Comparison of ENCODE assay signal across 8 cellular contexts in the genomic region with DNA sequence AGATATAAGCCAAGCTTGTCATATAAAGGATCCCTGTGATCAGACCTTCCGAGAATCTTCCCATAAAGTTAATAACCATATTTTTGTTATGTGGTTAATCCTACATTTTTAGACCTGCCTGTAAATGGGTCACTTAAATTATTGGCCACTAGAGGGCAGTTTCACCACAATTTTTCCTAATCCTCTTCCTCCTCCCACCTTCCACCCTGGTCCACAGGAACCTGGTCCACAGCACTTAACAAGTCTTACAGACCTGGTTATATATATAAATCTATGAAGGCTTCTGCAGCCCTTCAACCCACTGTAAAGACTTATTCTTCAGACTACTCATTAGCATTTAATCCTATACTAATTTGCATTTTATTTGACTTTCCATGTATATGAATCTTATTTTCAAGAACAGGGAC. TPM values are rescaled to one million over a fixed set of nuclear protein-coding genes. Genes with fewer than 3 reads are reported as not detected.
DNase-seq lines count a peak whose midpoint lies in the region; ATAC-seq and TF ChIP-seq lines count a peak whose summit lies in the region.

No MANE protein-coding gene starts in this region.

- H3K27ac Mint-ChIP-seq in T-helper 17 cell, result no peak overlapping the region

- TF ChIP-seq EP300 in sigmoid colon (IDR thresholded peaks at IDR 0.05), result no peak

- peak; percentile 50 for ATAC-seq in T-helper 17 cell
- no peak for ATAC-seq in GM21423 (IDR thresholded peaks at IDR 0.05; ENCODE audit: unreplicated experiment)

- H3K4me1 Mint-ChIP-seq in T-helper 17 cell, result no peaks in the 10 kb centered on the region

- H3K4me1 ChIP-seq in sigmoid colon, result peaks cover 0 to 5% (median 0%) of the 10 kb centered on the region in 4 donors

- TF ChIP-seq CTCF in AG10803 (conservative IDR thresholded peaks at IDR 0.05; ENCODE audit: low read length) (peak; percentile 69), GM12865 (IDR thresholded peaks at IDR 0.05; ENCODE audit: insufficient read depth, low read depth, low read length, missing control alignments) (peak; percentile 53), NB4 (IDR thresholded peaks at IDR 0.05; ENCODE audit: low read depth, low read length) (peak; percentile 55), sigmoid colon (IDR thresholded peaks at IDR 0.05) (peak in 3 of 4 experiments; percentile 43 to 67 (median 61))

- peaks cover 0 to 27% (median 0%) of the 10 kb centered on the region in 4 donors for H3K36me3 ChIP-seq in sigmoid colon

- H3K27me3 Mint-ChIP-seq in T-helper 17 cell, result no peaks in the 10 kb centered on the region

- H3K9me3 ChIP-seq in T-helper 17 cell (ENCODE audit: control insufficient read depth, low read length, poor library complexity, severe bottlenecking), result no peaks in the 10 kb centered on the region
- no peaks in the 10 kb centered on the region for H3K9me3 ChIP-seq in sigmoid colon

- peaks cover 2% of the 10 kb centered on the region for H3K36me3 Mint-ChIP-seq in T-helper 17 cell (ENCODE audit: low read depth)

- no peaks in the 10 kb centered on the region for H3K27me3 ChIP-seq in sigmoid colon

- intact Hi-C loops in sigmoid colon (cut with DNase I), result loop anchor here (5.0 to 10.0 kb wide), 2 partner anchors 91 to 284 kb away; partner anchors contain the start of gene C6orf62

- WGBS in sigmoid colon, 2 donors, result 86 to 92% methylated on average over 1 of the region's 1 CpG

- DNase-seq in AG10803 (ENCODE audit: low read depth), result peak; percentile 47
- peak; percentile 56 for DNase-seq in GM12865 (ENCODE audit: low read depth)
- DNase-seq in NB4 (ENCODE audit: low read depth), result peak; percentile 67
- DNase-seq in T-helper 17 cell, result no peak
- peak; percentile 49 for DNase-seq in germinal center (ENCODE audit: low spot score)
- DNase-seq in sigmoid colon, result no peak
- DNase-seq in GM19238 (ENCODE audit: insufficient read length, low spot score), result no peak

- H3K4me3 ChIP-seq in AG10803 (ENCODE audit: low read length), result no peak overlapping the region
- no peak overlapping the region for H3K4me3 ChIP-seq in GM12865 (ENCODE audit: low read depth, low read length)
- H3K4me3 ChIP-seq in NB4 (ENCODE audit: low read depth, low read length), result no peak overlapping the region
- no peak overlapping the region for H3K4me3 ChIP-seq in sigmoid colon

- TF ChIP-seq POLR2A in NB4 (IDR thresholded peaks at IDR 0.05; ENCODE audit: extremely low read depth, insufficient read length), result no peak
- TF ChIP-seq POLR2A in sigmoid colon (IDR thresholded peaks at IDR 0.05), result no peak

- H3K27ac ChIP-seq in sigmoid colon, result no peak overlapping the region

- H3K4me3 Mint-ChIP-seq in T-helper 17 cell, result no peak overlapping the region

RNA-seq across cellular contexts. Expression of gene MRS2, which starts 28.3 kb away (rescaled TPM):
- total RNA-seq in T-helper 17 cell (1 to 10 TPM; 7.9 to 8.0 TPM), sigmoid colon (10 to 100 TPM; 21.4 to 33.5 (median 27.0) TPM)
- polyA plus RNA-seq in sigmoid colon, result 10 to 100 TPM in 2 of 3 donors, 1 to 10 TPM in 1; 9.0 to 20.1 (median 18.3) TPM

RNA-seq across cellular contexts. Expression of gene GPLD1, which starts 58.3 kb away (rescaled TPM):
- total RNA-seq in T-helper 17 cell, result under 1 TPM; 0.21 to 0.40 TPM
- total RNA-seq in sigmoid colon, result 1 to 10 TPM; 4.8 to 7.2 (median 5.6) TPM
- under 1 TPM in 2 of 3 donors, not detected in 1; 0.52 to 0.60 TPM for polyA plus RNA-seq in sigmoid colon

Comparison
In these comparisons a context has a peak if more than half of its experiments do, and no peak if none do; other contexts are left out.
1. DNase-seq: peak in AG10803 (single experiment), GM12865 (single experiment), NB4 (single experiment) and germinal center (single experiment); none in T-helper 17 cell (0 of 3), sigmoid colon (single experiment) and GM19238 (single experiment).
2. RNA of gene GPLD1, which starts 58.3 kb away (total RNA-seq): 4.8 to 7.2 TPM in sigmoid colon; 0.21 to 0.40 TPM in T-helper 17 cell; every median in the first group is over 4 times any median in the second.
3. Peak in every context shown above with its lines, with median percentiles within 50 percentile points of each other: CTCF ChIP-seq.